1 cellular context compared by ENCODE assay signal in genomic region chr1:1239624-1240347, GRCh38.
A peak's percentile ranks its signal among the peaks of the same experiment; 100 is the strongest.
TF ChIP-seq lines count a peak whose summit lies in the region.

No MANE protein-coding gene starts in this region.

TF ChIP-seq in HepG2, 621 proteins besides CTCF, POLR2A, EP300 and RAD21 (continued from another document and continues in another):
- TF ChIP-seq ZNF513 (CRISPR knock-in tag; conservative IDR thresholded peaks at IDR 0.05), result 0 out of 2 replicates have a peak, but pooled peaks have one; percentile 54
- TF ChIP-seq MEIS1 (CRISPR knock-in tag; IDR thresholded peaks at IDR 0.05; ENCODE audit: borderline replicate concordance), result peak; percentile 88
- TF ChIP-seq NRL (CRISPR knock-in tag; IDR thresholded peaks at IDR 0.05; ENCODE audit: borderline replicate concordance), result 0 out of 2 replicates have a peak, but pooled peaks have one; percentile 15
- no peak for TF ChIP-seq ZNF281 (CRISPR knock-in tag; IDR thresholded peaks at IDR 0.05; ENCODE audit: borderline replicate concordance)
- peak; percentile 56; the same call in 1 of the 2 replicates for TF ChIP-seq GMEB1 (CRISPR knock-in tag; IDR thresholded peaks at IDR 0.05; ENCODE audit: borderline replicate concordance)
- TF ChIP-seq ZNF329 (CRISPR knock-in tag; IDR thresholded peaks at IDR 0.05; ENCODE audit: low read depth), result 0 out of 2 replicates have a peak, but pooled peaks have one; percentile 44
- peak; percentile 96 for TF ChIP-seq RARA (CRISPR knock-in tag; IDR thresholded peaks at IDR 0.05)
- TF ChIP-seq AKAP8 (CRISPR knock-in tag; IDR thresholded peaks at IDR 0.05), result peak; percentile 94
- peak; percentile 55; the same call in 1 of the 2 replicates for TF ChIP-seq ARHGAP35 (CRISPR knock-in tag; IDR thresholded peaks at IDR 0.05; ENCODE audit: borderline replicate concordance)
- TF ChIP-seq MIER2 (CRISPR knock-in tag; IDR thresholded peaks at IDR 0.05), result no peak
- 0 out of 2 replicates have a peak, but pooled peaks have one; percentile 44 for TF ChIP-seq DPF2 (CRISPR knock-in tag; IDR thresholded peaks at IDR 0.05; ENCODE audit: borderline replicate concordance, low read depth)
- peak; percentile 87; the same call in 1 of the 2 replicates for TF ChIP-seq ZNF232 (CRISPR knock-in tag; IDR thresholded peaks at IDR 0.05; ENCODE audit: borderline replicate concordance)
- TF ChIP-seq MEF2D (CRISPR knock-in tag; IDR thresholded peaks at IDR 0.05), result peak; percentile 72
- TF ChIP-seq ZNF564 (CRISPR knock-in tag; IDR thresholded peaks at IDR 0.05), result peak; percentile 81
- TF ChIP-seq ISL2 (CRISPR knock-in tag; IDR thresholded peaks at IDR 0.05), result 0 out of 2 replicates have a peak, but pooled peaks have one; percentile 34
- peak; percentile 68 for TF ChIP-seq UBTF (CRISPR knock-in tag; IDR thresholded peaks at IDR 0.05)
- TF ChIP-seq ZNF878 (CRISPR knock-in tag; IDR thresholded peaks at IDR 0.05), result 0 out of 2 replicates have a peak, but pooled peaks have one; percentile 62
- TF ChIP-seq ZNF296 (CRISPR knock-in tag; conservative IDR thresholded peaks at IDR 0.05), result peak; percentile 83; the same call in 1 of the 2 replicates
- TF ChIP-seq ZNF180 (CRISPR knock-in tag; IDR thresholded peaks at IDR 0.05; ENCODE audit: borderline replicate concordance, low read depth), result no peak
- peak; percentile 66; the same call in 1 of the 2 replicates for TF ChIP-seq RBFOX2 (IDR thresholded peaks at IDR 0.05; ENCODE audit: low read depth, low read length)
- TF ChIP-seq ZBED4 (CRISPR knock-in tag; IDR thresholded peaks at IDR 0.05; ENCODE audit: borderline replicate concordance), result peak; percentile 54; the same call in 1 of the 2 replicates
- TF ChIP-seq ZGPAT (CRISPR knock-in tag; IDR thresholded peaks at IDR 0.05), result peak; percentile 20; the same call in 1 of the 2 replicates
- peak; percentile 90 for TF ChIP-seq HNRNPL (IDR thresholded peaks at IDR 0.05; ENCODE audit: low read depth, low read length)
- TF ChIP-seq ZBTB10 (CRISPR knock-in tag; IDR thresholded peaks at IDR 0.05; ENCODE audit: borderline replicate concordance), result peak; percentile 75; the same call in 1 of the 2 replicates
- peak; percentile 64; the same call in 1 of the 2 replicates for TF ChIP-seq ZNF709 (CRISPR knock-in tag; IDR thresholded peaks at IDR 0.05)
- TF ChIP-seq GLI4 (CRISPR knock-in tag; IDR thresholded peaks at IDR 0.05; ENCODE audit: borderline replicate concordance), result peak; percentile 40; the same call in 1 of the 2 replicates
- TF ChIP-seq PHF20 (CRISPR knock-in tag; IDR thresholded peaks at IDR 0.05), result peak; percentile 34; the same call in 1 of the 2 replicates
- TF ChIP-seq ZNF780A (CRISPR knock-in tag; IDR thresholded peaks at IDR 0.05), result no peak
- TF ChIP-seq MYPOP (CRISPR knock-in tag; IDR thresholded peaks at IDR 0.05), result peak; percentile 36; the same call in 1 of the 2 replicates
- peak; percentile 92 for TF ChIP-seq RXRA (CRISPR knock-in tag; IDR thresholded peaks at IDR 0.05)
- TF ChIP-seq CENPT (CRISPR knock-in tag; IDR thresholded peaks at IDR 0.05; ENCODE audit: low read depth), result no peak
- peak; percentile 61; the same call in 1 of the 2 replicates for TF ChIP-seq ZNF503 (CRISPR knock-in tag; IDR thresholded peaks at IDR 0.05)
- TF ChIP-seq THRA (CRISPR knock-in tag; IDR thresholded peaks at IDR 0.05; ENCODE audit: borderline replicate concordance), result peak; percentile 31; the same call in 1 of the 2 replicates
